In genomic region chrX:1524874-1525582, GRCh38 we compare ENCODE assay signal across 18 cellular contexts. TPM values are rescaled to one million over a fixed set of nuclear protein-coding genes. Genes with fewer than 3 reads are reported as not detected.
"Had no signal": no experiment of that assay in that cellular context is flagged by ENCODE, and none has a peak within 500 bp of the region (broad histone marks: within the 10 kb centered on the region; RNA-seq: fewer than 3 reads in every experiment).

No MANE protein-coding gene starts in this region.

- H3K4me1 Mint-ChIP-seq: nephron had no signal

- H3K27me3 ChIP-seq: foreskin keratinocyte, right lobe of liver, SJSA1, thyroid gland had no signal

- H3K4me1 ChIP-seq: foreskin keratinocyte, parathyroid adenoma, right lobe of liver, SJSA1, thyroid gland had no signal

- H3K27ac ChIP-seq: foreskin keratinocyte, parathyroid adenoma, right lobe of liver, SJSA1, skin epidermis, thyroid gland had no signal

- H3K4me3 ChIP-seq: right lobe of liver, SJSA1, skin epidermis, thyroid gland had no signal

- H3K27me3 Mint-ChIP-seq: dendritic cell treated with granulocyte-macrophage colony-stimulating factor and Interleukin-4, amounts not matched to agents 40 ng/mL and 50 ng/mL, for 4 days; stimulated activated naive CD8-positive, alpha-beta T cell treated with anti-CD3 and anti-CD28 coated beads, Interleukin-15, Interleukin-2, amounts not matched to agents 100 ng/mL and 50 ng/mL, for 24 hours had no signal

- H3K4me3 Mint-ChIP-seq: activated naive CD4-positive, alpha-beta T cell treated with anti-CD3 and anti-CD28 coated beads for 36 hours; dendritic cell treated with granulocyte-macrophage colony-stimulating factor and Interleukin-4, amounts not matched to agents 40 ng/mL and 50 ng/mL, for 4 days; nephron; stimulated activated naive CD8-positive, alpha-beta T cell treated with anti-CD3 and anti-CD28 coated beads, Interleukin-15, Interleukin-2, amounts not matched to agents 100 ng/mL and 50 ng/mL, for 24 hours had no signal

- H3K9me3 ChIP-seq: right lobe of liver, SJSA1, thyroid gland had no signal

- H3K9me3 Mint-ChIP-seq: activated naive CD4-positive, alpha-beta T cell treated with anti-CD3 and anti-CD28 coated beads for 36 hours; stimulated activated naive CD8-positive, alpha-beta T cell treated with anti-CD3 and anti-CD28 coated beads, Interleukin-15, Interleukin-2, amounts not matched to agents 100 ng/mL and 50 ng/mL, for 24 hours had no signal

- H3K27ac Mint-ChIP-seq: activated naive CD4-positive, alpha-beta T cell treated with anti-CD3 and anti-CD28 coated beads for 36 hours; dendritic cell treated with granulocyte-macrophage colony-stimulating factor and Interleukin-4, amounts not matched to agents 40 ng/mL and 50 ng/mL, for 4 days; nephron; stimulated activated naive CD8-positive, alpha-beta T cell treated with anti-CD3 and anti-CD28 coated beads, Interleukin-15, Interleukin-2, amounts not matched to agents 100 ng/mL and 50 ng/mL, for 24 hours had no signal

- ATAC-seq: foreskin keratinocyte, right lobe of liver had no signal

- H3K36me3 ChIP-seq: right lobe of liver, SJSA1, thyroid gland had no signal

- DNase-seq: activated CD4-positive, alpha-beta T cell treated with anti-CD3 and anti-CD28 coated beads for 4 hours; activated effector memory CD4-positive, alpha-beta T cell treated with Interleukin-2 at 50 U/mL for 16 hours; activated naive CD4-positive, alpha-beta T cell treated with anti-CD3 and anti-CD28 coated beads for 36 hours; effector CD4-positive, alpha-beta T cell; foreskin keratinocyte; stimulated activated CD4-positive, alpha-beta T cell treated with anti-CD3 and anti-CD28 coated beads, Interleukin-1b, Interleukin-23, amount 100 ng/mL, for 48 hours; substantia nigra; T-helper 1 cell; T-helper 9 cell; thyroid gland had no signal

- H3K79me2 ChIP-seq: parathyroid adenoma had no signal

RNA-seq across cellular contexts. Expression of gene P2RY8, which starts 12.0 kb away (rescaled TPM):
- total RNA-seq: foreskin keratinocyte, myocyte, SJSA1 had no signal
